ENCODE assay signal across 8 cellular contexts in the genomic region with DNA sequence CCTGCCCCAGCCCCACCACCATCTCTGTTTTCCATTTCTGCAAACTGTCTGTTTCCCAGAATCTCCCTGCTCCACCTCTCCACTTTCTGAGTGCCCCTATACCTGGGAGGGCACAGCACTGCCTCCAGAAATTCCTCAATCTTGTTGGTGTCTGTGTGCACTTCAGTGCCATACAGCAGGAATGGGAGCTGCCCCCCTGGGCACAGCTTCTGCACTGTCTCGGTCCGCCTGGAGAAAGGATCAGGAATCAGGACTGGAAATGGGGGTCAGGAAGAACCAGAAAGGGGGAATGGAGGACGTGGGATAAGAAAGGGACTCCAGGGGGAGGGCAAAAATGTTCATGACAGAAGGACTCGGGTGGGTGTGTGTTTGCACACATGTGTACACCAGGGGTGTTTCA. TPM values are rescaled to one million over a fixed set of nuclear protein-coding genes. Genes with fewer than 3 reads are reported as not detected.
A peak's percentile ranks its signal among the peaks of the same experiment; 100 is the strongest.
DNase-seq lines count a peak whose midpoint lies in the region; ATAC-seq, FAIRE-seq and TF ChIP-seq lines count a peak whose summit lies in the region.
"Had no signal": no experiment of that assay in that cellular context is flagged by ENCODE, and none has a peak within 500 bp of the region (broad histone marks: within the 10 kb centered on the region; RNA-seq: fewer than 3 reads in every experiment).

No MANE protein-coding gene starts in this region.

- H3K9me2 ChIP-seq in PC-3 (replicated peaks; ENCODE audit: low read length) (no peaks in the 10 kb centered on the region), hepatocyte (replicated peaks; ENCODE audit: insufficient read depth) (no peaks in the 10 kb centered on the region)

- 82% methylated on average over 4 of the region's 4 CpGs for WGBS in A549 (ENCODE audit: missing lambda C conversion rate)
- WGBS in hepatocyte (ENCODE audit: low lambda C conversion rate, missing lambda C conversion rate): 82% methylated on average over 4 of the region's 4 CpGs
- WGBS in testis, 2 donors: 87 to 89% methylated on average over 4 of the region's 4 CpGs

- no TSS peak for BruUV-seq in PC-3 (replicated peaks; lab: Mats Ljungman, UMichigan)

- POLR2A ChIA-PET in A549 (lab: Yijun Ruan, JAX) (interaction anchor here (0.6 kb wide), 1 partner anchor 8 kb away, joined by 4 read pairs; no protein-coding TSS in a partner anchor), PC-3 (lab: Charles Lee; ENCODE audit: unreplicated experiment) (no interaction called here)

- H3K4me3 ChIP-seq in A549 (no peak overlapping the region; the same call in 2 of the 3 replicates), PC-3 (ENCODE audit: low read length) (peak overlapping the region; percentile 85), hepatocyte (no peak overlapping the region), testis (no peak overlapping the region)

- no peak overlapping the region for H3K9ac ChIP-seq in PC-3 (ENCODE audit: low read length)

- H4K20me1 ChIP-seq in PC-3 (ENCODE audit: low read length) (peaks cover 13% of the 10 kb centered on the region), hepatocyte (ENCODE audit: insufficient read depth, poor library complexity, severe bottlenecking) (peaks cover 17% of the 10 kb centered on the region)

- CTCF ChIA-PET in A549 (lab: Yijun Ruan, JAX): interaction anchor here (0.7 kb wide), 2 partner anchors 35 to 46 kb away, joined by 3 read pairs; no protein-coding TSS in a partner anchor
- CTCF ChIA-PET in PC-3 (lab: Charles Lee): no interaction called here

- no peak for DNase-seq in A549 (ENCODE audit: low read depth in 1 of 2, low spot score in 1 of 2)
- no peak for DNase-seq in PC-3
- no peak for DNase-seq in hepatocyte (ENCODE audit: low spot score)
- DNase-seq in testis: no peak
- no peak for DNase-seq in NCI-H2107 (lab: John Stamatoyannopoulos, UW)
- DNase-seq: RPMI8226 had no signal

- intact Hi-C loops in PC-3 (cut with micrococcal nuclease): no loop called here
- intact Hi-C loops in testis (cut with DNase I; ENCODE audit: low total_unique reads): no loop called here

- TF ChIP-seq RAD21 in A549 (conservative IDR thresholded peaks at IDR 0.05 in 1 of 2, IDR thresholded peaks at IDR 0.05 in 1 of 2): no peak

- TF ChIP-seq CTCF in A549 (IDR thresholded peaks at IDR 0.05) (no peak), PC-3 (conservative IDR thresholded peaks at IDR 0.05; ENCODE audit: low read depth, low read length) (no peak), hepatocyte (IDR thresholded peaks at IDR 0.05; ENCODE audit: poor library complexity) (no peak), testis (IDR thresholded peaks at IDR 0.05) (no peak)

- no peak for ATAC-seq in A549
- ATAC-seq in PC-3: no peak
- ATAC-seq in HG02852 (IDR thresholded peaks at IDR 0.05; ENCODE audit: unreplicated experiment): no peak

- peaks cover 4% of the 10 kb centered on the region for H3F3A ChIP-seq in PC-3 (ENCODE audit: low read length, unreplicated experiment)

- H3K27ac ChIP-seq in A549: peak overlapping the region; percentile 94 to 99; a peak in 4 of 6 replicates
- H3K27ac ChIP-seq in PC-3 (ENCODE audit: low read length): no peak overlapping the region
- peak overlapping the region; percentile 99 for H3K27ac ChIP-seq in hepatocyte
- H3K27ac ChIP-seq in testis: no peak overlapping the region

- no peaks in the 10 kb centered on the region for H3K9me3 ChIP-seq in A549
- no peaks in the 10 kb centered on the region for H3K9me3 ChIP-seq in PC-3 (ENCODE audit: low read length)
- no peaks in the 10 kb centered on the region for H3K9me3 ChIP-seq in hepatocyte (ENCODE audit: low read depth)
- H3K9me3 ChIP-seq in testis: no peaks in the 10 kb centered on the region

- H3K4me1 ChIP-seq in A549: peaks cover 40% of the 10 kb centered on the region
- peaks cover 35% of the 10 kb centered on the region for H3K4me1 ChIP-seq in PC-3 (ENCODE audit: insufficient read depth, low read length)
- H3K4me1 ChIP-seq in hepatocyte (ENCODE audit: insufficient read depth): peaks cover 42% of the 10 kb centered on the region
- H3K4me1 ChIP-seq in testis: peaks cover 18% of the 10 kb centered on the region

- TF ChIP-seq POLR2A in A549 (IDR thresholded peaks at IDR 0.05; ENCODE audit: low read length): no peak
- TF ChIP-seq POLR2A in testis (IDR thresholded peaks at IDR 0.05): no peak

- peaks cover 41% of the 10 kb centered on the region for H3K79me2 ChIP-seq in PC-3 (ENCODE audit: low read length)
- peaks cover 61% of the 10 kb centered on the region for H3K79me2 ChIP-seq in hepatocyte

- no peak for FAIRE-seq in A549 (lab: Jason Lieb, UNC)

- TF ChIP-seq EP300 in A549 (IDR thresholded peaks at IDR 0.05): no peak

- no peaks in the 10 kb centered on the region for H3K27me3 ChIP-seq in PC-3 (ENCODE audit: low read length)
- no peaks in the 10 kb centered on the region for H3K27me3 ChIP-seq in hepatocyte
- no peaks in the 10 kb centered on the region for H3K27me3 ChIP-seq in testis

- H3K36me3 ChIP-seq in PC-3 (ENCODE audit: low read depth, low read length): peaks cover 35% of the 10 kb centered on the region
- no peaks in the 10 kb centered on the region for H3K36me3 ChIP-seq in hepatocyte (replicated peaks; ENCODE audit: insufficient read depth, low read depth)
- H3K36me3 ChIP-seq in testis (ENCODE audit: low read depth, missing control alignments): no peaks in the 10 kb centered on the region

- H2AFZ ChIP-seq in PC-3 (ENCODE audit: low read length) (no peak overlapping the region), hepatocyte (no peak overlapping the region)

- peak overlapping the region; percentile 99 for H3K4me2 ChIP-seq in A549
- H3K4me2 ChIP-seq in PC-3 (ENCODE audit: low read length): peak overlapping the region; percentile 85
- peak overlapping the region; percentile 91 for H3K4me2 ChIP-seq in hepatocyte

TF ChIP-seq in A549, 52 proteins besides CTCF, POLR2A, EP300 and RAD21 (continues in another document):
- TF ChIP-seq NFE2L2 (conservative IDR thresholded peaks at IDR 0.05; ENCODE audit: low read length): no peak
- TF ChIP-seq HOXA7 (CRISPR knock-in tag; IDR thresholded peaks at IDR 0.05): no peak
- TF ChIP-seq JUN (IDR thresholded peaks at IDR 0.05): no peak
- no peak for TF ChIP-seq CHD2 (IDR thresholded peaks at IDR 0.05; ENCODE audit: low read length, partially characterized antibody)
- no peak for TF ChIP-seq ZFP36 (IDR thresholded peaks at IDR 0.05; ENCODE audit: borderline replicate concordance, partially characterized antibody)

RNA-seq across cellular contexts. Expression of gene CLIC1, which starts 2.6 kb away (rescaled TPM):
- 346 and 397 TPM in 2 replicates for polyA plus RNA-seq in A549 (2011; rRNA removed)
- polyA plus RNA-seq in A549 (2012; cell fraction: cytosol; rRNA removed): 342 and 358 TPM in 2 replicates
- 234 and 248 TPM in 2 replicates for polyA plus RNA-seq in A549 (2012; cell fraction: nucleus; rRNA removed)
- polyA plus RNA-seq in A549 (2017; fragmentation: RNase III; extraction: RNeasy Plus Mini Kit Qiagen cat#74134 plus additional on column Dnase treatment): 249 to 283 TPM (median 251 TPM) in 3 replicates
- 270 and 354 TPM in 2 replicates for polyA minus RNA-seq in A549 (2011; rRNA and poly(A)+ RNA removed)
- total RNA-seq in PC-3 (2014; rRNA removed): 708 and 743 TPM in 2 replicates
- 454 and 463 TPM in 2 replicates for total RNA-seq in hepatocyte
- polyA plus RNA-seq in hepatocyte: 555 and 599 TPM in 2 replicates
- 10 to 100 TPM; 35.4 to 93.5 TPM for total RNA-seq in testis
- polyA plus RNA-seq in testis (ENCODE audit: insufficient read depth, low read depth, low replicate concordance): 130 TPM

RNA-seq across cellular contexts. Expression of gene DDAH2, which starts 4.6 kb away (rescaled TPM):
- polyA plus RNA-seq in A549 (2011; rRNA removed) (19.3 and 20.6 TPM in 2 replicates), A549 (2017; fragmentation: RNase III; extraction: RNeasy Plus Mini Kit Qiagen cat#74134 plus additional on column Dnase treatment) (44.8 to 57.3 TPM (median 54.5 TPM) in 3 replicates), hepatocyte (137 and 157 TPM in 2 replicates), testis (ENCODE audit: insufficient read depth, low read depth, low replicate concordance) (50.8 TPM)
- polyA plus RNA-seq in A549 (2012; cell fraction: cytosol; rRNA removed): 34.2 and 40.9 TPM in 2 replicates
- polyA plus RNA-seq in A549 (2012; cell fraction: nucleus; rRNA removed): 34.2 and 38.0 TPM in 2 replicates
- polyA minus RNA-seq in A549 (2011; rRNA and poly(A)+ RNA removed): 10.5 and 15.5 TPM in 2 replicates
- total RNA-seq in PC-3 (2014; rRNA removed) (65.5 and 71.6 TPM in 2 replicates), hepatocyte (93.8 and 108 TPM in 2 replicates), testis (10 to 100 TPM; 19.6 to 38.0 TPM)

RNA-seq across cellular contexts. Expression of gene MSH5, which starts 6.1 kb away (rescaled TPM):
- polyA plus RNA-seq in A549 (2011; rRNA removed) (36.5 and 42.6 TPM in 2 replicates), A549 (2017; fragmentation: RNase III; extraction: RNeasy Plus Mini Kit Qiagen cat#74134 plus additional on column Dnase treatment) (17.1 to 18.8 TPM (median 17.4 TPM) in 3 replicates), hepatocyte (4.9 and 8.5 TPM in 2 replicates), testis (ENCODE audit: insufficient read depth, low read depth, low replicate concordance) (36.2 TPM)
- 24.2 and 25.0 TPM in 2 replicates for polyA plus RNA-seq in A549 (2012; cell fraction: cytosol; rRNA removed)
- 194 and 283 TPM in 2 replicates for polyA plus RNA-seq in A549 (2012; cell fraction: nucleus; rRNA removed)
- 37.9 and 48.0 TPM in 2 replicates for polyA minus RNA-seq in A549 (2011; rRNA and poly(A)+ RNA removed)
- total RNA-seq in PC-3 (2014; rRNA removed) (22.7 and 23.0 TPM in 2 replicates), hepatocyte (6.4 and 7.9 TPM in 2 replicates), testis (100 to 1,000 TPM in 1 of 2 donors, 10 to 100 TPM in 1; 77.6 to 135 TPM)

RNA-seq across cellular contexts. Expression of gene MPIG6B, which starts 10.6 kb away (rescaled TPM):
- polyA plus RNA-seq in A549 (2011; rRNA removed): not detected in 2 replicates
- polyA plus RNA-seq in A549 (2012; cell fraction: cytosol; rRNA removed): not detected in 2 replicates
- not detected in 2 replicates for polyA plus RNA-seq in A549 (2012; cell fraction: nucleus; rRNA removed)
- polyA plus RNA-seq in A549 (2017; fragmentation: RNase III; extraction: RNeasy Plus Mini Kit Qiagen cat#74134 plus additional on column Dnase treatment): not detected in 3 replicates
- not detected in 2 replicates for polyA minus RNA-seq in A549 (2011; rRNA and poly(A)+ RNA removed)
- not detected in 2 replicates for total RNA-seq in PC-3 (2014; rRNA removed)
- not detected in 2 replicates for total RNA-seq in hepatocyte
- 0.33 TPM in 1 of 2 replicates, not detected in the other for polyA plus RNA-seq in hepatocyte
- under 1 TPM; 0.74 to 0.94 TPM for total RNA-seq in testis
- polyA plus RNA-seq in testis (ENCODE audit: insufficient read depth, low read depth, low replicate concordance): 1.3 TPM
- total RNA-seq: dermis microvascular lymphatic vessel endothelial cell had no signal

RNA-seq across cellular contexts. Expression of gene LY6G6C, which starts 12.2 kb away (rescaled TPM):
- 0.08 and 0.11 TPM in 2 replicates for polyA plus RNA-seq in A549 (2011; rRNA removed)
- 0.04 and 0.09 TPM in 2 replicates for polyA plus RNA-seq in A549 (2012; cell fraction: cytosol; rRNA removed)
- polyA plus RNA-seq in A549 (2012; cell fraction: nucleus; rRNA removed): 0.64 and 0.91 TPM in 2 replicates
- 0.11 to 0.21 TPM in 2 of 3 replicates, not detected in the other for polyA plus RNA-seq in A549 (2017; fragmentation: RNase III; extraction: RNeasy Plus Mini Kit Qiagen cat#74134 plus additional on column Dnase treatment)
- polyA minus RNA-seq in A549 (2011; rRNA and poly(A)+ RNA removed): not detected in 2 replicates
- 0.22 TPM in 1 of 2 replicates, not detected in the other for total RNA-seq in PC-3 (2014; rRNA removed)
- total RNA-seq in hepatocyte: not detected in 2 replicates
- 0.30 and 0.39 TPM in 2 replicates for polyA plus RNA-seq in hepatocyte
- total RNA-seq in testis: under 1 TPM in 1 of 2 donors, not detected in 1; 0.39 TPM
- polyA plus RNA-seq in testis (ENCODE audit: insufficient read depth, low read depth, low replicate concordance): 1.4 TPM
- total RNA-seq: dermis microvascular lymphatic vessel endothelial cell had no signal

Comparison
In these comparisons a context has a peak if more than half of its experiments do, and no peak if none do; other contexts are left out.
1. H3K27ac ChIP-seq: peak in A549 (2 of 2) and hepatocyte (single experiment); none in PC-3 (single experiment) and testis (0 of 2).
2. Peak in every context shown above with its lines, with median percentiles within 50 percentile points of each other: H3K4me2 ChIP-seq.